In genomic region chrX:106467943-106468342, GRCh38 we compare ENCODE assay signal across 6 cellular contexts.
"Had no signal": no experiment of that assay in that cellular context is flagged by ENCODE, and none has a peak within 500 bp of the region (broad histone marks: within the 10 kb centered on the region; RNA-seq: fewer than 3 reads in every experiment).

No MANE protein-coding gene starts in this region.

- DNase-seq: IMR-90, KBM-7, KG1 had no signal

- H3K27ac ChIP-seq: HL-60, KMS-11 had no signal

- H3K4me3 ChIP-seq: K562 had no signal
